In genomic region chr3:183298708-183299153, GRCh38 we compare ENCODE assay signal across 8 cellular contexts. TPM values are rescaled to one million over a fixed set of nuclear protein-coding genes. Genes with fewer than 3 reads are reported as not detected.
DNase-seq lines count a peak whose midpoint lies in the region; ATAC-seq and TF ChIP-seq lines count a peak whose summit lies in the region.

No MANE protein-coding gene starts in this region.

- no peak overlapping the region for H3K4me2 ChIP-seq in MM.1S (ENCODE audit: low read depth, low read length)

- H3K9me3 ChIP-seq in iPS-20b (ENCODE audit: insufficient read depth, low read depth, low read length): no peaks in the 10 kb centered on the region
- no peaks in the 10 kb centered on the region for H3K9me3 ChIP-seq in upper lobe of right lung
- H3K9me3 ChIP-seq in MM.1S (replicated peaks; ENCODE audit: insufficient read depth, low read length): no peaks in the 10 kb centered on the region

- intact Hi-C loops in upper lobe of right lung (cut with DNase I): no loop called here

- TF ChIP-seq CTCF in upper lobe of right lung (IDR thresholded peaks at IDR 0.05) (no peak), MM.1S (IDR thresholded peaks at IDR 0.05; ENCODE audit: low read length) (no peak)

- no peaks in the 10 kb centered on the region for H4K20me1 ChIP-seq in MM.1S (ENCODE audit: insufficient read depth, low read length)

- H3K4me1 ChIP-seq in iPS-20b (ENCODE audit: insufficient read depth, low read length) (peaks cover 20% of the 10 kb centered on the region), upper lobe of right lung (peaks cover 5% of the 10 kb centered on the region), MM.1S (ENCODE audit: low read length) (no peaks in the 10 kb centered on the region)

- H3K9ac ChIP-seq in iPS-20b (ENCODE audit: low read depth, low read length) (peak overlapping the region; percentile 63; the same call in 1 of the 2 replicates), MM.1S (ENCODE audit: low read length) (no peak overlapping the region)

- H3F3A ChIP-seq in MM.1S (ENCODE audit: insufficient read depth, low read length): no peaks in the 10 kb centered on the region

- H3K9me2 ChIP-seq in MM.1S (replicated peaks; ENCODE audit: insufficient read depth, low read length): no peaks in the 10 kb centered on the region

- DNase-seq in Ammon's horn (ENCODE audit: low spot score) (peak; percentile 81), NCI-H1417 treated with DMSO at 0.1 percent for 48 hours (lab: John Stamatoyannopoulos, UW) (peak; percentile 62), upper lobe of right lung (peak; percentile 80), MM.1S (no peak), germinal center (ENCODE audit: low spot score) (no peak)

- no peaks in the 10 kb centered on the region for H3K79me2 ChIP-seq in MM.1S (ENCODE audit: low read length)

- no peak overlapping the region for H2AFZ ChIP-seq in MM.1S (ENCODE audit: low read length)

- H3K27me3 ChIP-seq in iPS-20b (ENCODE audit: insufficient read depth, low read length): no peaks in the 10 kb centered on the region
- no peaks in the 10 kb centered on the region for H3K27me3 ChIP-seq in upper lobe of right lung
- H3K27me3 ChIP-seq in MM.1S (replicated peaks; ENCODE audit: insufficient read depth, low read length): no peaks in the 10 kb centered on the region

- H3K27ac ChIP-seq in angular gyrus (ENCODE audit: low read depth, low read length) (peak overlapping the region; percentile 66), iPS-20b (ENCODE audit: low read length) (peak overlapping the region; percentile 81), upper lobe of right lung (no peak overlapping the region), MM.1S (ENCODE audit: low read length) (no peak overlapping the region)

- no peak overlapping the region for H3K4me3 ChIP-seq in iPS-20b (ENCODE audit: low read length)
- no peak overlapping the region for H3K4me3 ChIP-seq in upper lobe of right lung
- H3K4me3 ChIP-seq in MM.1S (ENCODE audit: low read length): no peak overlapping the region

- peaks cover 22% of the 10 kb centered on the region for H3K36me3 ChIP-seq in iPS-20b (ENCODE audit: insufficient read depth, low read depth, low read length)
- no peaks in the 10 kb centered on the region for H3K36me3 ChIP-seq in upper lobe of right lung
- no peaks in the 10 kb centered on the region for H3K36me3 ChIP-seq in MM.1S (replicated peaks; ENCODE audit: insufficient read depth, low read length)

- peak; percentile 78 for ATAC-seq in upper lobe of right lung
- ATAC-seq in HG03159 (IDR thresholded peaks at IDR 0.05; ENCODE audit: unreplicated experiment): no peak

RNA-seq across cellular contexts. Expression of gene B3GNT5, which starts 45.7 kb away (rescaled TPM):
- total RNA-seq in upper lobe of right lung: 31.0 TPM

Comparison
In these comparisons a context has a peak if more than half of its experiments do, and no peak if none do; other contexts are left out.
1. DNase-seq: peak in Ammon's horn (single experiment), NCI-H1417 treated with DMSO at 0.1 percent for 48 hours (single experiment) and upper lobe of right lung (single experiment); none in MM.1S (single experiment) and germinal center (single experiment).
2. H3K27ac ChIP-seq: peak in angular gyrus (single experiment) and iPS-20b (single experiment); none in upper lobe of right lung (single experiment) and MM.1S (single experiment).